ENCODE assay signal across 11 cellular contexts in the genomic region with DNA sequence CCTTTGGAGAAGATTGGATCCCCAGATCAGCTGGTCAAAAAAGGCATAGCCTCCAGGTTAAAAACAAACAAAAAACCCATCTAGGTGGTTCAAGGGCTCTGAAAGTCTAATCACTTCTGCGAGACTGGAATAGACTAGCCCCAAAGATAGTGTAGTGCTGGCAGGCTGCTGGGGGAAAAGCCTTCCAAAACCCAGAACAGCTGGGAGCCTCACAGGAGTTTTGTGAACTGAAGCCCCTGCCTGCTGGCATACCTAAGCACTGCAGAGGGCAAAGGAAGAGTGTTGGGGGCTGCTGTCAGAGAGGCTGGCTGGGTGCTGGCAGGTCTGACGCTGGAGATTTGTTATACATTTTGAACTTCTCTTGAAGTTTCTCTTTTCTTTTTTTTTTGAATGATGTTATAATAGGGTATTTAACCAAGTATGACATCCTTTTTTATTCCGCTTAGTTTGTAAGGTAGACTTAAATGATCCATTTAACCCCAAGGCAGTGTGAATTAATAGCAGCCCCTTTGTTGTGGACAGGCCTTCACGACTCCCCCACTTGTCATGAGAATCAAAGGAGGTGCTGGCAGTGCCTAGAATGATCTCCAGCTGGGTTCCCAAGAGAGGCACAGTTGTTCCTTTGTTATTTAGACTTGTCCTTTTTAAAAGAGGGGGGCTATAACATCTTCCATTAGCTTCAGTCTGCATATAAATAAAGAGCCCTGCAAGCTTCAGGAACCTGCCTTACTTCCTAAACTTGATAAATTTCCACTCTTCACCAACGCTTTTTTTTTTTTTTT. TPM values are rescaled to one million over a fixed set of nuclear protein-coding genes. Genes with fewer than 3 reads are reported as not detected.
DNase-seq lines count a peak whose midpoint lies in the region; ATAC-seq and TF ChIP-seq lines count a peak whose summit lies in the region.
"Had no signal": no experiment of that assay in that cellular context is flagged by ENCODE, and none has a peak within 500 bp of the region (broad histone marks: within the 10 kb centered on the region; RNA-seq: fewer than 3 reads in every experiment).

No MANE protein-coding gene starts in this region.

- no peak for TF ChIP-seq POLR2A in heart left ventricle (IDR thresholded peaks at IDR 0.05)

- TF ChIP-seq CTCF in GM23338 (conservative IDR thresholded peaks at IDR 0.05; ENCODE audit: low read depth in 2 of 2): no peak
- no peak for TF ChIP-seq CTCF in heart left ventricle (IDR thresholded peaks at IDR 0.05)

- H3K9me3 ChIP-seq in T-helper 17 cell (ENCODE audit: control insufficient read depth, low read length, poor library complexity, severe bottlenecking) (no peaks in the 10 kb centered on the region), heart left ventricle (no peaks in the 10 kb centered on the region)
- H3K9me3 ChIP-seq: neutrophil had no signal

- WGBS in heart left ventricle, 4 donors: 43 to 49% (median 45%) methylated on average over 5 of the region's 5 CpGs

- H4K20me1 ChIP-seq in GM23338 (replicated peaks; ENCODE audit: insufficient read depth): no peaks in the 10 kb centered on the region

- H3K27me3 ChIP-seq in GM23338 (ENCODE audit: insufficient read depth) (peaks cover 33% of the 10 kb centered on the region), heart left ventricle (no peaks in the 10 kb centered on the region)

- no peaks in the 10 kb centered on the region for H3K9me3 Mint-ChIP-seq in GM23338

- ATAC-seq in GM23338 (peak; percentile 87), T-helper 17 cell (no peak), heart left ventricle (peak in 3 of 4 donors; percentile 31 to 51 (median 38))

- intact Hi-C loops in heart left ventricle (cut with DNase I): loop anchor here in 1 of 10 donors (10.0 kb wide), 1 partner anchor 49 kb away; no protein-coding TSS in a partner anchor

- no peaks in the 10 kb centered on the region for H3K9me2 ChIP-seq in GM23338 (ENCODE audit: insufficient read depth)

- H3K4me1 ChIP-seq in GM23338 (ENCODE audit: insufficient read depth) (peaks cover 61% of the 10 kb centered on the region), heart left ventricle (peaks cover 0 to 67% (median 46%) of the 10 kb centered on the region in 12 donors)

- H3K36me3 Mint-ChIP-seq in GM23338 (ENCODE audit: low read depth): no peaks in the 10 kb centered on the region
- peaks cover 3% of the 10 kb centered on the region for H3K36me3 Mint-ChIP-seq in T-helper 17 cell (ENCODE audit: low read depth)

- H3K4me1 Mint-ChIP-seq in GM23338 (peaks cover 47% of the 10 kb centered on the region), T-helper 17 cell (peaks cover 44% of the 10 kb centered on the region)

- DNase-seq in GM23338 (ENCODE audit: low spot score) (peak; percentile 78), T-helper 17 cell (no peak), heart left ventricle (no peak), pons (ENCODE audit: low spot score) (peak; percentile 97), cerebellar nuclear complex (lab: John Stamatoyannopoulos, UW) (no peak), activated gamma-delta T cell (lab: John Stamatoyannopoulos, UW) (no peak), HuH-7.5 (ENCODE audit: low spot score) (no peak), MV-4-11 (lab: John Stamatoyannopoulos, UW) (no peak)
- DNase-seq: DMS79 treated with DMSO at 0.1 percent for 48 hours, NCI-H526 treated with DMSO at 0.1 percent for 48 hours had no signal

- H3K4me3 Mint-ChIP-seq in GM23338 (peak overlapping the region; percentile 36), T-helper 17 cell (no peak overlapping the region)

- H3K27ac Mint-ChIP-seq in GM23338 (peak overlapping the region; percentile 43), T-helper 17 cell (peak overlapping the region; percentile 81)

- no peaks in the 10 kb centered on the region for H3K79me2 ChIP-seq in GM23338 (replicated peaks; ENCODE audit: insufficient read depth)

- H3K4me3 ChIP-seq in GM23338: no peak overlapping the region; the same call in 1 of the 2 replicates
- no peak overlapping the region for H3K4me3 ChIP-seq in heart left ventricle

- H3K27ac ChIP-seq in GM23338 (ENCODE audit: low read depth) (peak overlapping the region; percentile 14; the same call in 1 of the 2 replicates), heart left ventricle (peak overlapping the region in 11 of 12 donors; percentile 2 to 50 (median 25))
- H3K27ac ChIP-seq: neutrophil had no signal

- H3K4me2 ChIP-seq in GM23338: peak overlapping the region; percentile 5

- no peak overlapping the region for H2AFZ ChIP-seq in GM23338

- H3K27me3 Mint-ChIP-seq in GM23338 (ENCODE audit: insufficient read depth, low read depth, poor library complexity): peaks cover 9% of the 10 kb centered on the region
- H3K27me3 Mint-ChIP-seq in T-helper 17 cell: no peaks in the 10 kb centered on the region

- H3K36me3 ChIP-seq in GM23338 (ENCODE audit: insufficient read depth) (no peaks in the 10 kb centered on the region), heart left ventricle (peaks cover 0 to 9% (median 0%) of the 10 kb centered on the region in 9 donors)
- H3K36me3 ChIP-seq: neutrophil had no signal

- H3F3A ChIP-seq in GM23338 (replicated peaks; ENCODE audit: low read depth): peaks cover 11% of the 10 kb centered on the region; the same call in 1 of the 2 replicates

TF ChIP-seq in GM23338, 12 proteins besides CTCF, POLR2A, EP300 and RAD21:
- TF ChIP-seq POLR2AphosphoS5 (IDR thresholded peaks at IDR 0.05; ENCODE audit: low read depth) (peak; percentile 35; the same call in 1 of the 2 replicates), ZNF462 (CRISPR knock-in tag; IDR thresholded peaks at IDR 0.05) (0 out of 2 replicates have a peak, but pooled peaks have one; percentile 37), CREB1 (CRISPR knock-in tag; IDR thresholded peaks at IDR 0.05; ENCODE audit: low read depth) (no peak), NANOG (IDR thresholded peaks at IDR 0.05; ENCODE audit: borderline replicate concordance) (peak; percentile 93), JUNB (IDR thresholded peaks at IDR 0.05; ENCODE audit: unreplicated experiment) (no peak)

RNA-seq across cellular contexts. Expression of gene CRTC3, which starts 53.9 kb away (rescaled TPM):
- total RNA-seq in GM23338 (2014; rRNA removed; shearing (Covaris generic)): 3.8 and 6.5 TPM in 2 replicates
- 1.2 and 2.8 TPM in 2 replicates for polyA plus RNA-seq in GM23338 (2016; fragmentation: Nextera tagmentation; extraction: Ambion mirVana)
- total RNA-seq in T-helper 17 cell: 10 to 100 TPM; 76.0 to 84.4 TPM
- 10 to 100 TPM; 21.5 to 42.2 (median 26.8) TPM for total RNA-seq in heart left ventricle
- 10 to 100 TPM; 12.0 to 22.6 TPM for polyA plus RNA-seq in heart left ventricle

Comparison
In these comparisons a context has a peak if more than half of its experiments do, and no peak if none do; other contexts are left out.
1. DNase-seq: peak in GM23338 (single experiment) and pons (single experiment); none in T-helper 17 cell (0 of 3), heart left ventricle (0 of 5), cerebellar nuclear complex (0 of 2), activated gamma-delta T cell (single experiment), HuH-7.5 (single experiment) and MV-4-11 (single experiment).